Comparison of ENCODE assay signal across 34 cellular contexts in the genomic region with DNA sequence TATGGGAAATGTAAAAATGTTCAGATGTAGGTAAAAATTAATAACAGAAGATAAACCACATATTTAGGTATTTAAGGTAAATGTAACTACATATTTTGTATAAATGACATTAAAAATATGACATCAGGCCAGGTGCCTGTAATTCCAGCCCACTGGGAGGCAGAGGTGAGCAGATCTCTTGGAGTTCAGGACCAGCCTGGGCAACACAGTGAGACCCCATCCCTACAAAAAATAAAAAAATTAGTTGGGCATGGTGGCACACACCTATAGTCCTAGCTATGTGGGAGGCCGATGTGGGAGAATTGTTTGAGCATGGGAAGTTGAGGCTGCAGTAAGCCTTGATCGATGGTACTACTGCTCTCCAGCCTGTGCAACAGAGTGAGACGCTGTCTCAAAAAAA.
"Had no signal": no experiment of that assay in that cellular context is flagged by ENCODE, and none has a peak within 500 bp of the region (broad histone marks: within the 10 kb centered on the region; RNA-seq: fewer than 3 reads in every experiment).

No MANE protein-coding gene starts in this region.

- H3K27me3 ChIP-seq: adrenal gland, body of pancreas, brain microvascular endothelial cell, breast epithelium had no signal

- H3K4me1 ChIP-seq: adrenal gland, body of pancreas, breast epithelium had no signal

- DNase-seq: activated CD4-positive, alpha-beta memory T cell treated with anti-CD3 and anti-CD28 coated beads, Interleukin-2, amount 10 ng/mL, durations not matched to agents 7 days and 5 days; activated CD4-positive, alpha-beta T cell treated with anti-CD3 and anti-CD28 coated beads for 1 hour; activated CD4-positive, alpha-beta T cell treated with anti-CD3 and anti-CD28 coated beads for 36 hours; activated CD4-positive, alpha-beta T cell treated with anti-CD3 and anti-CD28 coated beads for 48 hours; activated CD4-positive, alpha-beta T cell treated with anti-CD3 and anti-CD28 coated beads, Interleukin-2, amount 10 ng/mL, durations not matched to agents 7 days and 5 days; activated CD4-positive, alpha-beta T cell treated with anti-CD3 and anti-CD28 coated beads, Interleukin-2, amount 50 U/mL, for 48 hours; activated CD4-positive, CD25-positive, alpha-beta regulatory T cell; activated CD8-positive, alpha-beta memory T cell treated with anti-CD3 and anti-CD28 coated beads for 24 hours; activated CD8-positive, alpha-beta memory T cell treated with anti-CD3 and anti-CD28 coated beads, Interleukin-2, amount 10 ng/mL, durations not matched to agents 7 days and 5 days; activated CD8-positive, alpha-beta memory T cell treated with anti-CD3 and anti-CD28 coated beads, Interleukin-2, amount 50 U/mL, for 48 hours; activated CD8-positive, alpha-beta T cell treated with anti-CD3 and anti-CD28 coated beads, Interleukin-2, amount 10 ng/mL, durations not matched to agents 7 days and 5 days; activated effector memory CD4-positive, alpha-beta T cell treated with Interleukin-2 at 50 U/mL for 16 hours; activated gamma-delta T cell; activated naive CD4-positive, alpha-beta T cell; activated naive CD4-positive, alpha-beta T cell treated with anti-CD3 and anti-CD28 coated beads for 36 hours; activated naive CD4-positive, alpha-beta T cell treated with anti-CD3 and anti-CD28 coated beads, Interleukin-2, amount 50 U/mL, for 16 hours; activated naive CD8-positive, alpha-beta T cell treated with anti-CD3 and anti-CD28 coated beads for 36 hours; activated T-cell treated with anti-CD3 and anti-CD28 coated beads, Interleukin-2, amount 50 U/mL, for 24 hours; activated T-cell treated with anti-CD3 and anti-CD28 coated beads, Interleukin-2, amount 50 U/mL, for 48 hours; adrenal gland; amniotic stem cell; aorta; body of pancreas; brain microvascular endothelial cell; central memory CD4-positive, alpha-beta T cell; T-helper 2 cell; T-helper 9 cell had no signal

- H3K9me3 ChIP-seq: adrenal gland, body of pancreas, breast epithelium had no signal

- H3K27me3 Mint-ChIP-seq: activated CD4-positive, alpha-beta memory T cell treated with anti-CD3 and anti-CD28 coated beads, Interleukin-2, amount 10 ng/mL, durations not matched to agents 7 days and 5 days; activated CD4-positive, alpha-beta T cell treated with anti-CD3 and anti-CD28 coated beads for 36 hours; activated CD4-positive, alpha-beta T cell treated with anti-CD3 and anti-CD28 coated beads, Interleukin-2, amount 10 ng/mL, durations not matched to agents 7 days and 5 days; activated CD8-positive, alpha-beta memory T cell treated with anti-CD3 and anti-CD28 coated beads, Interleukin-2, amount 10 ng/mL, durations not matched to agents 7 days and 5 days; activated naive CD8-positive, alpha-beta T cell treated with anti-CD3 and anti-CD28 coated beads for 36 hours; activated T-cell treated with anti-CD3 and anti-CD28 coated beads, Interleukin-2, amount 50 U/mL, for 24 hours had no signal

- H3K4me1 Mint-ChIP-seq: activated CD4-positive, alpha-beta memory T cell treated with anti-CD3 and anti-CD28 coated beads, Interleukin-2, amount 10 ng/mL, durations not matched to agents 7 days and 5 days; activated CD4-positive, alpha-beta T cell treated with anti-CD3 and anti-CD28 coated beads for 36 hours; activated CD4-positive, alpha-beta T cell treated with anti-CD3 and anti-CD28 coated beads, Interleukin-2, amount 10 ng/mL, durations not matched to agents 7 days and 5 days; activated CD8-positive, alpha-beta memory T cell treated with anti-CD3 and anti-CD28 coated beads, Interleukin-2, amount 10 ng/mL, durations not matched to agents 7 days and 5 days; activated naive CD8-positive, alpha-beta T cell treated with anti-CD3 and anti-CD28 coated beads for 36 hours had no signal

- H3K27ac ChIP-seq: adrenal gland, body of pancreas, brain microvascular endothelial cell, breast epithelium, VCaP had no signal

- H3K4me3 ChIP-seq: adrenal gland, body of pancreas, breast epithelium had no signal

- H3K9me3 Mint-ChIP-seq: activated CD4-positive, alpha-beta memory T cell treated with anti-CD3 and anti-CD28 coated beads, Interleukin-2, amount 10 ng/mL, durations not matched to agents 7 days and 5 days; activated CD4-positive, alpha-beta T cell treated with anti-CD3 and anti-CD28 coated beads, Interleukin-2, amount 10 ng/mL, durations not matched to agents 7 days and 5 days; activated naive CD4-positive, alpha-beta T cell treated with anti-CD3 and anti-CD28 coated beads for 36 hours; activated naive CD4-positive, alpha-beta T cell treated with anti-CD3 and anti-CD28 coated beads, Interleukin-2, amount 50 U/mL, for 72 hours; activated naive CD8-positive, alpha-beta T cell treated with anti-CD3 and anti-CD28 coated beads for 36 hours; activated T-cell treated with anti-CD3 and anti-CD28 coated beads, Interleukin-2, amount 50 U/mL, for 24 hours; activated T-helper 2 cell treated with anti-CD3 and anti-CD28 coated beads, Interferon-gamma antibody, Interleukin-2, Interleukin-4, amounts not matched to agents 10 μg/mL and 5 μg/mL and 100 μg/mL, durations not matched to agents 14 hours and 24 hours and 36 hours; T-helper 1 cell treated with Interleukin-12 subunit alpha and Interleukin-12 subunit beta and Interleukin-4 antibody, amounts not matched to agents 30 μg/mL and 1 μg/mL, for 36 hours; T-helper 2 cell treated with Interferon-gamma antibody and Interleukin-4, amounts not matched to agents 5 μg/mL and 100 μg/mL, for 36 hours had no signal

- H3K36me3 Mint-ChIP-seq: activated CD8-positive, alpha-beta memory T cell treated with anti-CD3 and anti-CD28 coated beads, Interleukin-2, amount 10 ng/mL, durations not matched to agents 7 days and 5 days; activated naive CD4-positive, alpha-beta T cell treated with anti-CD3 and anti-CD28 coated beads, Interleukin-2, amount 50 U/mL, for 72 hours; activated naive CD8-positive, alpha-beta T cell treated with anti-CD3 and anti-CD28 coated beads for 36 hours had no signal

- ATAC-seq: activated CD4-positive, alpha-beta T cell treated with anti-CD3 and anti-CD28 coated beads for 36 hours; activated CD4-positive, CD25-positive, alpha-beta regulatory T cell treated with anti-CD3 and anti-CD28 coated beads, Interleukin-2, amount 50 U/mL, for 24 hours; activated CD8-positive, alpha-beta memory T cell treated with anti-CD3 and anti-CD28 coated beads, Interleukin-2, amount 10 ng/mL, durations not matched to agents 7 days and 5 days; activated CD8-positive, alpha-beta T cell treated with anti-CD3 and anti-CD28 coated beads, Interleukin-2, amount 10 ng/mL, durations not matched to agents 7 days and 5 days; activated naive CD4-positive, alpha-beta T cell treated with anti-CD3 and anti-CD28 coated beads, Interleukin-2, amount 50 U/mL, for 72 hours; body of pancreas had no signal

- H3K36me3 ChIP-seq: adrenal gland, brain microvascular endothelial cell, breast epithelium had no signal

- H3K4me3 Mint-ChIP-seq: activated CD4-positive, alpha-beta memory T cell treated with anti-CD3 and anti-CD28 coated beads, Interleukin-2, amount 10 ng/mL, durations not matched to agents 7 days and 5 days; activated CD4-positive, alpha-beta T cell treated with anti-CD3 and anti-CD28 coated beads for 36 hours; activated CD4-positive, alpha-beta T cell treated with anti-CD3 and anti-CD28 coated beads, Interleukin-2, amount 10 ng/mL, durations not matched to agents 7 days and 5 days; activated CD8-positive, alpha-beta memory T cell treated with anti-CD3 and anti-CD28 coated beads, Interleukin-2, amount 10 ng/mL, durations not matched to agents 7 days and 5 days; activated CD8-positive, alpha-beta T cell treated with anti-CD3 and anti-CD28 coated beads, Interleukin-2, amount 10 ng/mL, durations not matched to agents 7 days and 5 days; activated naive CD4-positive, alpha-beta T cell treated with anti-CD3 and anti-CD28 coated beads for 36 hours; activated naive CD8-positive, alpha-beta T cell treated with anti-CD3 and anti-CD28 coated beads for 36 hours; activated T-cell treated with anti-CD3 and anti-CD28 coated beads, Interleukin-2, amount 50 U/mL, for 24 hours; T-helper 1 cell treated with Interleukin-12 subunit alpha and Interleukin-12 subunit beta and Interleukin-4 antibody, amounts not matched to agents 30 μg/mL and 1 μg/mL, for 36 hours; T-helper 2 cell treated with Interferon-gamma antibody and Interleukin-4, amounts not matched to agents 5 μg/mL and 100 μg/mL, for 36 hours had no signal

- H3K27ac Mint-ChIP-seq: activated CD4-positive, alpha-beta memory T cell treated with anti-CD3 and anti-CD28 coated beads, Interleukin-2, amount 10 ng/mL, durations not matched to agents 7 days and 5 days; activated CD4-positive, alpha-beta T cell treated with anti-CD3 and anti-CD28 coated beads for 36 hours; activated CD4-positive, alpha-beta T cell treated with anti-CD3 and anti-CD28 coated beads, Interleukin-2, amount 10 ng/mL, durations not matched to agents 7 days and 5 days; activated CD8-positive, alpha-beta memory T cell treated with anti-CD3 and anti-CD28 coated beads, Interleukin-2, amount 10 ng/mL, durations not matched to agents 7 days and 5 days; activated CD8-positive, alpha-beta T cell treated with anti-CD3 and anti-CD28 coated beads, Interleukin-2, amount 10 ng/mL, durations not matched to agents 7 days and 5 days; activated naive CD4-positive, alpha-beta T cell treated with anti-CD3 and anti-CD28 coated beads for 36 hours; activated naive CD4-positive, alpha-beta T cell treated with anti-CD3 and anti-CD28 coated beads, Interleukin-2, amount 50 U/mL, for 72 hours; activated naive CD8-positive, alpha-beta T cell treated with anti-CD3 and anti-CD28 coated beads for 36 hours; activated T-cell treated with anti-CD3 and anti-CD28 coated beads, Interleukin-2, amount 50 U/mL, for 24 hours; activated T-helper 2 cell treated with anti-CD3 and anti-CD28 coated beads, Interferon-gamma antibody, Interleukin-2, Interleukin-4, amounts not matched to agents 10 μg/mL and 5 μg/mL and 100 μg/mL, durations not matched to agents 14 hours and 24 hours and 36 hours; T-helper 1 cell treated with Interleukin-12 subunit alpha and Interleukin-12 subunit beta and Interleukin-4 antibody, amounts not matched to agents 30 μg/mL and 1 μg/mL, for 36 hours; T-helper 2 cell treated with Interferon-gamma antibody and Interleukin-4, amounts not matched to agents 5 μg/mL and 100 μg/mL, for 36 hours had no signal
